In the genomic region with DNA sequence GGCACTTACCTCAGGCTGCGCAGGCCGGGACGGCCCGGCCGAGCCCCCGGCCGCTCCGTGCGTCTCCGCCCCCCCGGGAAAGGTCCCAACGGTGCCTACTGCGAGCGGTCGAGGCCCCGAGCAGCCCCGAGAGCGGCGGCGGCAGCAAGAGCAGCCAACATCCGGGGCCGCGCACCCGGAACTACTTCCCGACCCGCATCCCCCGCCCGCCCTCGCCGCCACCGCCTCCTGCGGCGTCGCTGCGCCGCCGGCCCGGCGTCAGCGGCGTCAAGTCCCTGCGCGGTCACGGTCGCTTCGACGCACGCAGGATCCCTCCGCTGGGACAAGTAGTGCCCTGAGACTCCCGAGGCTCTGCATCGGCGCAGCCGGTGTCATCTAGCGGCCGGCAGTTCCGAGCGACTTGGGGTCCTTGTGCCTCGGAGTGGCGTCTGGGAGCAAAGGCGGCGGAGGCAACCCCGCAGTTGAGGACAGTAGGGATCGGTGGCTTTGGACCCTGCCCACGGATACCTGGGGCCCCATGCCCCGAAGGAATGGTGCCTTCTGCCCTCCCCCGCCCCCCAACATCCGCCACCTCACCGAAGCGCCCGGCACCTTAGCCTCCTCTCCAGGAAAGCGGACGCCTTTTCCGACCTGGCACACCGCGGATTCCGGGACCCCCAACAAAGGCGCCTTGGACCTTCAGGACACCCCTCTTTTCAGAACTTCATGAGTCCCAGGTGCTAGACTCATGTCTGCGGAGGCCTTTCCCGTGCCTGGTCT, we compare ENCODE assay signal across 8 cellular contexts. TPM values are rescaled to one million over a fixed set of nuclear protein-coding genes. Genes with fewer than 3 reads are reported as not detected.
A peak's percentile ranks its signal among the peaks of the same experiment; 100 is the strongest.
DNase-seq lines count a peak whose midpoint lies in the region; ATAC-seq and TF ChIP-seq lines count a peak whose summit lies in the region.

A gene (minus strand): TSS at position 186 of the 759 bp plus-strand sequence. CDS start 24,142 bp downstream, outside the sequence.

- peak within 1 kb of the TSS; percentile 91 for H3K4me3 Mint-ChIP-seq in activated CD4-positive, alpha-beta T cell treated with anti-CD3 and anti-CD28 coated beads, Interleukin-2, amount 10 ng/mL, durations not matched to agents 24 days and 14 days

- peak; percentile 80 for ATAC-seq in HG03439 (IDR thresholded peaks at IDR 0.05; ENCODE audit: unreplicated experiment)

- peak within 1 kb of the TSS; percentile 100 for H3K4me3 ChIP-seq in coronary artery

- peak within 1 kb of the TSS; percentile 87 to 97 for H3K27ac ChIP-seq in coronary artery

- DNase-seq in Ammon's horn (ENCODE audit: low spot score) (peak; percentile 93), GM19238 (ENCODE audit: insufficient read length, low spot score) (peak; percentile 84), NCI-H524 (lab: John Stamatoyannopoulos, UW) (peak; percentile 73 to 94), coronary artery (ENCODE audit: low spot score) (peak; percentile 90), left kidney (ENCODE audit: low read depth, low spot score) (peak; percentile 98)
- peak; percentile 97 for DNase-seq in activated CD4-positive, alpha-beta T cell treated with anti-CD3 and anti-CD28 coated beads, Interleukin-2, amount 10 ng/mL, durations not matched to agents 24 days and 14 days
- DNase-seq in stimulated activated CD4-positive, alpha-beta T cell treated with anti-CD3 and anti-CD28 coated beads, Interleukin-1b, Interleukin-23, amount 100 ng/mL, for 48 hours = peak; percentile 92

- intact Hi-C loops in activated CD4-positive, alpha-beta T cell treated with anti-CD3 and anti-CD28 coated beads, Interleukin-2, amount 10 ng/mL, durations not matched to agents 24 days and 14 days (cut with micrococcal nuclease) = loop anchor here (1.0 to 5.0 kb wide), 7 partner anchors 9 to 432 kb away; a partner anchor contains a TSS

- no peak for TF ChIP-seq CTCF in coronary artery (IDR thresholded peaks at IDR 0.05)

- H3K27ac Mint-ChIP-seq in activated CD4-positive, alpha-beta T cell treated with anti-CD3 and anti-CD28 coated beads, Interleukin-2, amount 10 ng/mL, durations not matched to agents 24 days and 14 days = peak within 1 kb of the TSS; percentile 89

- H3K9me3 Mint-ChIP-seq in activated CD4-positive, alpha-beta T cell treated with anti-CD3 and anti-CD28 coated beads, Interleukin-2, amount 10 ng/mL, durations not matched to agents 24 days and 14 days = no peaks in the 10 kb centered on the region

- H3K4me1 Mint-ChIP-seq in activated CD4-positive, alpha-beta T cell treated with anti-CD3 and anti-CD28 coated beads, Interleukin-2, amount 10 ng/mL, durations not matched to agents 24 days and 14 days = peaks cover 34% of the 10 kb centered on the region

- H3K27me3 Mint-ChIP-seq in activated CD4-positive, alpha-beta T cell treated with anti-CD3 and anti-CD28 coated beads, Interleukin-2, amount 10 ng/mL, durations not matched to agents 24 days and 14 days = no peaks in the 10 kb centered on the region

- H3K36me3 Mint-ChIP-seq in activated CD4-positive, alpha-beta T cell treated with anti-CD3 and anti-CD28 coated beads, Interleukin-2, amount 10 ng/mL, durations not matched to agents 24 days and 14 days (ENCODE audit: low read depth) = peaks cover 3% of the 10 kb centered on the region

RNA-seq across cellular contexts. Expression of the gene that starts here (rescaled TPM):
- 48.9 and 51.0 TPM in 2 replicates for total RNA-seq in activated CD4-positive, alpha-beta T cell treated with anti-CD3 and anti-CD28 coated beads, Interleukin-2, amount 10 ng/mL, durations not matched to agents 24 days and 14 days

Comparison
In these comparisons a context has a peak if more than half of its experiments do, and no peak if none do; other contexts are left out.
1. Peak in every context shown above with its lines: DNase-seq, ATAC-seq, H3K4me3 ChIP-seq and H3K27ac ChIP-seq.